2 cellular contexts compared by ENCODE assay signal in genomic region chr11:116221351-116221750, GRCh38.
TF ChIP-seq lines count a peak whose summit lies in the region.

No MANE protein-coding gene starts in this region.

TF ChIP-seq in H1, 55 proteins besides CTCF, POLR2A, EP300 and RAD21 (continued from another document):
- TF ChIP-seq BRCA1 (IDR thresholded peaks at IDR 0.05; ENCODE audit: low read depth, low read length) (no peak), JUN (IDR thresholded peaks at IDR 0.05; ENCODE audit: low read depth, low read length) (no peak), ASH2L (IDR thresholded peaks at IDR 0.05; ENCODE audit: low read length) (no peak), FOSL1 (IDR thresholded peaks at IDR 0.05; ENCODE audit: insufficient read depth, low read depth, low read length) (no peak)

TF ChIP-seq in GM23338, 12 proteins besides CTCF, POLR2A, EP300 and RAD21 (continued from another document):
- TF ChIP-seq ZNF462 (CRISPR knock-in tag; IDR thresholded peaks at IDR 0.05) = no peak
- TF ChIP-seq STAT1 (IDR thresholded peaks at IDR 0.05; ENCODE audit: unreplicated experiment) = no peak
- no peak for TF ChIP-seq POLR2AphosphoS5 (IDR thresholded peaks at IDR 0.05; ENCODE audit: low read depth)
- TF ChIP-seq, protein P1, sequence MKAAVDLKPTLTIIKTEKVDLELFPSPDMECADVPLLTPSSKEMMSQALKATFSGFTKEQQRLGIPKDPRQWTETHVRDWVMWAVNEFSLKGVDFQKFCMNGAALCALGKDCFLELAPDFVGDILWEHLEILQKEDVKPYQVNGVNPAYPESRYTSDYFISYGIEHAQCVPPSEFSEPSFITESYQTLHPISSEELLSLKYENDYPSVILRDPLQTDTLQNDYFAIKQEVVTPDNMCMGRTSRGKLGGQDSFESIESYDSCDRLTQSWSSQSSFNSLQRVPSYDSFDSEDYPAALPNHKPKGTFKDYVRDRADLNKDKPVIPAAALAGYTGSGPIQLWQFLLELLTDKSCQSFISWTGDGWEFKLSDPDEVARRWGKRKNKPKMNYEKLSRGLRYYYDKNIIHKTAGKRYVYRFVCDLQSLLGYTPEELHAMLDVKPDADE (IDR thresholded peaks at IDR 0.05) = no peak
- TF ChIP-seq ZNF331 (CRISPR knock-in tag; IDR thresholded peaks at IDR 0.05; ENCODE audit: low read depth) = no peak
- TF ChIP-seq, protein P2, sequence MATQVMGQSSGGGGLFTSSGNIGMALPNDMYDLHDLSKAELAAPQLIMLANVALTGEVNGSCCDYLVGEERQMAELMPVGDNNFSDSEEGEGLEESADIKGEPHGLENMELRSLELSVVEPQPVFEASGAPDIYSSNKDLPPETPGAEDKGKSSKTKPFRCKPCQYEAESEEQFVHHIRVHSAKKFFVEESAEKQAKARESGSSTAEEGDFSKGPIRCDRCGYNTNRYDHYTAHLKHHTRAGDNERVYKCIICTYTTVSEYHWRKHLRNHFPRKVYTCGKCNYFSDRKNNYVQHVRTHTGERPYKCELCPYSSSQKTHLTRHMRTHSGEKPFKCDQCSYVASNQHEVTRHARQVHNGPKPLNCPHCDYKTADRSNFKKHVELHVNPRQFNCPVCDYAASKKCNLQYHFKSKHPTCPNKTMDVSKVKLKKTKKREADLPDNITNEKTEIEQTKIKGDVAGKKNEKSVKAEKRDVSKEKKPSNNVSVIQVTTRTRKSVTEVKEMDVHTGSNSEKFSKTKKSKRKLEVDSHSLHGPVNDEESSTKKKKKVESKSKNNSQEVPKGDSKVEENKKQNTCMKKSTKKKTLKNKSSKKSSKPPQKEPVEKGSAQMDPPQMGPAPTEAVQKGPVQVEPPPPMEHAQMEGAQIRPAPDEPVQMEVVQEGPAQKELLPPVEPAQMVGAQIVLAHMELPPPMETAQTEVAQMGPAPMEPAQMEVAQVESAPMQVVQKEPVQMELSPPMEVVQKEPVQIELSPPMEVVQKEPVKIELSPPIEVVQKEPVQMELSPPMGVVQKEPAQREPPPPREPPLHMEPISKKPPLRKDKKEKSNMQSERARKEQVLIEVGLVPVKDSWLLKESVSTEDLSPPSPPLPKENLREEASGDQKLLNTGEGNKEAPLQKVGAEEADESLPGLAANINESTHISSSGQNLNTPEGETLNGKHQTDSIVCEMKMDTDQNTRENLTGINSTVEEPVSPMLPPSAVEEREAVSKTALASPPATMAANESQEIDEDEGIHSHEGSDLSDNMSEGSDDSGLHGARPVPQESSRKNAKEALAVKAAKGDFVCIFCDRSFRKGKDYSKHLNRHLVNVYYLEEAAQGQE (IDR thresholded peaks at IDR 0.05; ENCODE audit: unreplicated experiment) = no peak
- no peak for TF ChIP-seq NANOG (IDR thresholded peaks at IDR 0.05; ENCODE audit: borderline replicate concordance)
TF ChIP-seq in GM23338: peak in this region for 0.
